Comparison of ENCODE assay signal across 8 cellular contexts in genomic region chr17:21213005-21213404, GRCh38. TPM values are rescaled to one million over a fixed set of nuclear protein-coding genes. Genes with fewer than 3 reads are reported as not detected.
DNase-seq lines count a peak whose midpoint lies in the region; ATAC-seq and TF ChIP-seq lines count a peak whose summit lies in the region.

No MANE protein-coding gene starts in this region.

- TF ChIP-seq CTCF in fibroblast of mammary gland (conservative IDR thresholded peaks at IDR 0.05; ENCODE audit: control insufficient read depth, insufficient read depth, low read depth, low read length) (no peak), psoas muscle (IDR thresholded peaks at IDR 0.05) (no peak)

- H3K27me3 ChIP-seq in SJSA1 (replicated peaks) = no peaks in the 10 kb centered on the region
- no peaks in the 10 kb centered on the region for H3K27me3 ChIP-seq in psoas muscle (ENCODE audit: insufficient read depth in 3 of 3, low read length in 2 of 3)

- no peak for ATAC-seq in psoas muscle

- H3K9me3 ChIP-seq in SJSA1 (replicated peaks) (no peaks in the 10 kb centered on the region), psoas muscle (no peaks in the 10 kb centered on the region)

- H3K4me1 ChIP-seq in SJSA1 (replicated peaks) = peaks cover 25% of the 10 kb centered on the region
- H3K4me1 ChIP-seq in psoas muscle = peaks cover 72% of the 10 kb centered on the region

- peak overlapping the region; percentile 90 for H3K4me3 ChIP-seq in GM08714 (ENCODE audit: low read length)
- peak overlapping the region; percentile 88 for H3K4me3 ChIP-seq in SJSA1
- H3K4me3 ChIP-seq in fibroblast of mammary gland (ENCODE audit: control insufficient read depth, low read depth, low read length) = peak overlapping the region; percentile 87
- peak overlapping the region; percentile 97 for H3K4me3 ChIP-seq in psoas muscle

- intact Hi-C loops in psoas muscle (cut with DNase I) = loop anchor here (5.0 kb wide), 5 partner anchors 41 to 171 kb away; partner anchors contain the start of genes DHRS7B (in 2 of the 2) and USP22 (in 1 of the 2)

- WGBS in psoas muscle, 3 donors = 4 to 8% (median 4%) methylated on average over 5 of the region's 5 CpGs

- DNase-seq in SJSA1 (ENCODE audit: low read depth in 1 of 2, low spot score in 2 of 2) (peak in 1 of 2 experiments; percentile 7), fibroblast of mammary gland (ENCODE audit: low read depth) (no peak), psoas muscle (no peak), AML-193 (lab: John Stamatoyannopoulos, UW) (no peak), DMS 273 treated with DMSO at 0.1 percent for 48 hours (lab: John Stamatoyannopoulos, UW) (no peak), NCI-H526 treated with DMSO at 0.1 percent for 48 hours (lab: John Stamatoyannopoulos, UW) (no peak), NCI-H524 (lab: John Stamatoyannopoulos, UW) (no peak)

- H3K27ac ChIP-seq in SJSA1 (peak overlapping the region; percentile 91), psoas muscle (peak overlapping the region; percentile 99)

- peaks cover 41% of the 10 kb centered on the region for H3K36me3 ChIP-seq in SJSA1
- H3K36me3 ChIP-seq in psoas muscle (ENCODE audit: insufficient read depth in 1 of 2, low read depth in 1 of 2) = peaks cover 0 to 14% of the 10 kb centered on the region in 2 donors

RNA-seq across cellular contexts. Expression of gene TMEM11, which starts 1.0 kb away (rescaled TPM):
- total RNA-seq in SJSA1 (2014; rRNA removed; shearing (Covaris generic)) = 20.5 and 23.9 TPM in 2 replicates
- 10 to 100 TPM; 52.9 to 78.4 (median 58.6) TPM for total RNA-seq in psoas muscle
- 100 to 1,000 TPM in 2 of 3 donors, 10 to 100 TPM in 1; 89.6 to 159 (median 109) TPM for polyA plus RNA-seq in psoas muscle

RNA-seq across cellular contexts. Expression of gene NATD1, which starts 40.2 kb away (rescaled TPM):
- 0.22 and 1.7 TPM in 2 replicates for total RNA-seq in SJSA1 (2014; rRNA removed; shearing (Covaris generic))
- total RNA-seq in psoas muscle = 10 to 100 TPM; 21.6 to 48.0 (median 24.5) TPM
- 10 to 100 TPM in 2 of 3 donors, 1 to 10 TPM in 1; 4.7 to 15.1 (median 10.5) TPM for polyA plus RNA-seq in psoas muscle
